ENCODE assay signal across 16 cellular contexts in the genomic region with DNA sequence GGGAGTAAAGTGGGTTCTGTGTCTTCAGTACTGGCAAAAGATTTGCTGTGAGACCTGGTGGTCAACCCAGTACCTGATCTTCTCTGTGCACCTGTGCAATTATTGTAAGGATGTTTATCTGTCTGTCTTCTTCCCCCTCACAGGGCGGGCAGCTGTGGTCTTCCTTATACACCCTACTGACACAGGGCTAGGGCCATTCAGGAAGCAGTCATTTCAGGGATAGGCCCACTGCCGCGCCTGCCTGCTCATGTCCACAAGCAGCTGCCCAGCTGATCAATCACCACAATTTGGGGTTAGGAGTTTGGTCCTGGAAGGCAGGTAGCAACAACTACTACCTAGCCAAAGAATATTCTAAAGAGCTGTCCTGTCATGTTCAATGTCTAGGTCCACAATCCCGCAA. TPM values are rescaled to one million over a fixed set of nuclear protein-coding genes. Genes with fewer than 3 reads are reported as not detected.
DNase-seq lines count a peak whose midpoint lies in the region; ATAC-seq and TF ChIP-seq lines count a peak whose summit lies in the region.
"Had no signal": no experiment of that assay in that cellular context is flagged by ENCODE, and none has a peak within 500 bp of the region (broad histone marks: within the 10 kb centered on the region; RNA-seq: fewer than 3 reads in every experiment).

No MANE protein-coding gene starts in this region.

- no peaks in the 10 kb centered on the region for H3K36me3 Mint-ChIP-seq in HFFc6 (ENCODE audit: low read depth)
- no peaks in the 10 kb centered on the region for H3K36me3 Mint-ChIP-seq in activated naive CD8-positive, alpha-beta T cell treated with anti-CD3 and anti-CD28 coated beads for 36 hours

- H3K9me3 ChIP-seq in BLaER1 treated with 17β-estradiol and CSF1 and Interleukin-3, amounts not matched to agents 10 nM and 100 nM (replicated peaks in 1 of 11), result no peaks in the 10 kb centered on the region
- H3K9me3 ChIP-seq in mucosa of descending colon, result no peaks in the 10 kb centered on the region
- H3K9me3 ChIP-seq: BE2C, SK-N-SH had no signal

- H3K4me3 ChIP-seq in BLaER1 treated with 17β-estradiol and CSF1 and Interleukin-3, amounts not matched to agents 10 nM and 100 nM, result no peak overlapping the region
- H3K4me3 ChIP-seq in mucosa of descending colon, result no peak overlapping the region

- DNase-seq in HFFc6 (no peak), mucosa of descending colon (peak; percentile 64 to 75 (median 64)), middle frontal gyrus (ENCODE audit: extremely low spot score, low spot score) (no peak), activated gamma-delta T cell treated with Interleukin-2 at 50 U/mL for 16 hours (no peak), C1 segment of cervical spinal cord (lab: John Stamatoyannopoulos, UW) (no peak), NCI-H345 (lab: John Stamatoyannopoulos, UW) (no peak)
- no peak for DNase-seq in activated naive CD8-positive, alpha-beta T cell treated with anti-CD3 and anti-CD28 coated beads for 36 hours
- DNase-seq: activated CD4-positive, CD25-positive, alpha-beta regulatory T cell; activated naive CD4-positive, alpha-beta T cell treated with anti-CD3 and anti-CD28 coated beads, Interleukin-2, amount 50 U/mL, for 16 hours; BE2C; mesenchymal stem cell; NCI-H2171; SK-N-SH; stimulated activated CD4-positive, alpha-beta T cell treated with anti-CD3 and anti-CD28 coated beads, Interleukin-2, amount 100 ng/mL, for 48 hours; stimulated activated naive CD4-positive, alpha-beta T cell had no signal

- peak overlapping the region; percentile 1 to 91 (median 80); a peak in 18 of 22 replicates for H3K4me2 ChIP-seq in BLaER1 treated with 17β-estradiol and CSF1 and Interleukin-3, amounts not matched to agents 10 nM and 100 nM

- peak overlapping the region; percentile 84 for H3K4me3 Mint-ChIP-seq in HFFc6
- no peak overlapping the region for H3K4me3 Mint-ChIP-seq in activated naive CD8-positive, alpha-beta T cell treated with anti-CD3 and anti-CD28 coated beads for 36 hours

- H3K36me3 ChIP-seq in BLaER1 treated with 17β-estradiol and CSF1 and Interleukin-3, amounts not matched to agents 10 nM and 100 nM, result no peaks in the 10 kb centered on the region
- H3K36me3 ChIP-seq in mucosa of descending colon (ENCODE audit: low read depth), result no peaks in the 10 kb centered on the region
- H3K36me3 ChIP-seq: BE2C had no signal

- H3K9ac ChIP-seq in BLaER1 treated with 17β-estradiol and CSF1 and Interleukin-3, amounts not matched to agents 10 nM and 100 nM, result peak overlapping the region in 1 of 11 experiments; percentile 84; a peak in 1 of 22 replicates

- no peaks in the 10 kb centered on the region for H3K27me3 ChIP-seq in BLaER1 treated with 17β-estradiol and CSF1 and Interleukin-3, amounts not matched to agents 10 nM and 100 nM
- H3K27me3 ChIP-seq: BE2C had no signal

- peaks cover 41 to 63% (median 51%) of the 10 kb centered on the region in 10 experiments for H3K4me1 ChIP-seq in BLaER1 treated with 17β-estradiol and CSF1 and Interleukin-3, amounts not matched to agents 10 nM and 100 nM
- peaks cover 17% of the 10 kb centered on the region for H3K4me1 ChIP-seq in mucosa of descending colon (ENCODE audit: low read depth)
- H3K4me1 ChIP-seq: BE2C had no signal

- H3K27ac ChIP-seq in BLaER1 treated with 17β-estradiol and CSF1 and Interleukin-3, amounts not matched to agents 10 nM and 100 nM, result no peak overlapping the region

- intact Hi-C loops in mucosa of descending colon (cut with DNase I, micrococcal nuclease), result no loop called here

- no peak for TF ChIP-seq CTCF in HFFc6 (IDR thresholded peaks at IDR 0.05)
- no peak for TF ChIP-seq CTCF in mucosa of descending colon (IDR thresholded peaks at IDR 0.05)

- peaks cover 0 to 36% (median 13%) of the 10 kb centered on the region in 11 experiments; a peak in 13 of 22 replicates for H4K20me1 ChIP-seq in BLaER1 treated with 17β-estradiol and CSF1 and Interleukin-3, amounts not matched to agents 10 nM and 100 nM

- no peaks in the 10 kb centered on the region for H3K9me3 Mint-ChIP-seq in HFFc6
- no peaks in the 10 kb centered on the region for H3K9me3 Mint-ChIP-seq in activated naive CD8-positive, alpha-beta T cell treated with anti-CD3 and anti-CD28 coated beads for 36 hours

- peak overlapping the region; percentile 72; the same call in 1 of the 2 replicates for H3K27ac Mint-ChIP-seq in HFFc6
- H3K27ac Mint-ChIP-seq in activated naive CD8-positive, alpha-beta T cell treated with anti-CD3 and anti-CD28 coated beads for 36 hours, result peak overlapping the region; percentile 73

- H3K4me1 Mint-ChIP-seq in HFFc6 (ENCODE audit: low read depth), result peaks cover 46% of the 10 kb centered on the region
- H3K4me1 Mint-ChIP-seq in activated naive CD8-positive, alpha-beta T cell treated with anti-CD3 and anti-CD28 coated beads for 36 hours, result peaks cover 42% of the 10 kb centered on the region

- no peaks in the 10 kb centered on the region; the same call in 1 of the 2 replicates for H3K27me3 Mint-ChIP-seq in HFFc6 (ENCODE audit: insufficient read depth)
- no peaks in the 10 kb centered on the region for H3K27me3 Mint-ChIP-seq in activated naive CD8-positive, alpha-beta T cell treated with anti-CD3 and anti-CD28 coated beads for 36 hours

- peak; percentile 17 for ATAC-seq in mucosa of descending colon

RNA-seq across cellular contexts. Expression of gene CNNM4, which starts 1.2 kb away (rescaled TPM):
- total RNA-seq in HFFc6 (2021; fragmentation: NEBNext Ultra II Directional; extraction: Animal tissue kit (Norgen Biotek cat#: 25700)), result 1 to 10 TPM; 4.4 to 5.4 (median 5.1) TPM
- total RNA-seq in activated naive CD8-positive, alpha-beta T cell treated with anti-CD3 and anti-CD28 coated beads for 36 hours, result 1 to 10 TPM; 5.9 to 6.2 TPM
- total RNA-seq in mucosa of descending colon, result 100 to 1,000 TPM in 2 of 3 donors, 10 to 100 TPM in 1; 53.4 to 134 (median 101) TPM

RNA-seq across cellular contexts. Expression of gene LMAN2L, which starts 19.7 kb away (rescaled TPM):
- 10 to 100 TPM; 24.3 to 27.7 (median 26.4) TPM for total RNA-seq in HFFc6 (2021; fragmentation: NEBNext Ultra II Directional; extraction: Animal tissue kit (Norgen Biotek cat#: 25700))
- 1 to 10 TPM; 4.5 to 5.2 TPM for total RNA-seq in activated naive CD8-positive, alpha-beta T cell treated with anti-CD3 and anti-CD28 coated beads for 36 hours
- total RNA-seq in mucosa of descending colon, result 10 to 100 TPM; 11.2 to 21.0 (median 14.2) TPM

RNA-seq across cellular contexts. Expression of gene CNNM3, which starts 56.5 kb away (rescaled TPM):
- 1 to 10 TPM; 6.3 to 10.0 (median 8.5) TPM for total RNA-seq in HFFc6 (2021; fragmentation: NEBNext Ultra II Directional; extraction: Animal tissue kit (Norgen Biotek cat#: 25700))
- total RNA-seq in activated naive CD8-positive, alpha-beta T cell treated with anti-CD3 and anti-CD28 coated beads for 36 hours, result 10 to 100 TPM; 15.5 to 17.2 TPM
- 10 to 100 TPM; 21.2 to 35.5 (median 33.4) TPM for total RNA-seq in mucosa of descending colon

Comparison
In these comparisons a context has a peak if more than half of its experiments do, and no peak if none do; other contexts are left out.
1. DNase-seq: peak in mucosa of descending colon (3 of 3); none in HFFc6 (single experiment), activated naive CD8-positive, alpha-beta T cell treated with anti-CD3 and anti-CD28 coated beads for 36 hours (single experiment), middle frontal gyrus (single experiment), activated gamma-delta T cell treated with Interleukin-2 at 50 U/mL for 16 hours (single experiment), C1 segment of cervical spinal cord (0 of 14) and NCI-H345 (single experiment).
2. RNA of gene CNNM4, which starts 1.2 kb away (total RNA-seq): 53.4 to 134 TPM in mucosa of descending colon; 5.9 to 6.2 TPM in activated naive CD8-positive, alpha-beta T cell treated with anti-CD3 and anti-CD28 coated beads for 36 hours and 4.4 to 5.4 TPM in HFFc6; every median in the first group is over 4 times any median in the second.